24 cellular contexts compared by ENCODE assay signal in genomic region chr19:39817888-39818561, GRCh38. TPM values are rescaled to one million over a fixed set of nuclear protein-coding genes. Genes with fewer than 3 reads are reported as not detected.
DNase-seq lines count a peak whose midpoint lies in the region; ATAC-seq, FAIRE-seq and TF ChIP-seq lines count a peak whose summit lies in the region.
"Had no signal": no experiment of that assay in that cellular context is flagged by ENCODE, and none has a peak within 500 bp of the region (broad histone marks: within the 10 kb centered on the region; RNA-seq: fewer than 3 reads in every experiment).

No MANE protein-coding gene starts in this region.

- H3K4me2 ChIP-seq in astrocyte (ENCODE audit: low read length) (no peak overlapping the region), neural progenitor cell (no peak overlapping the region)
- H3K4me2 ChIP-seq: BLaER1, KMS-11 had no signal

- no peak for ATAC-seq in activated CD8-positive, alpha-beta memory T cell treated with anti-CD3 and anti-CD28 coated beads, Interleukin-2, amount 10 ng/mL, durations not matched to agents 7 days and 5 days
- peak; percentile 29 for ATAC-seq in stimulated activated memory B cell treated with anti-CD40 and anti-IgM and Interleukin-4, amounts not matched to agents 10 μg/mL and 1 μg/mL and 100 μg/mL, for 72 hours
- ATAC-seq in GM21576 (IDR thresholded peaks at IDR 0.05; ENCODE audit: unreplicated experiment), result no peak

- no peaks in the 10 kb centered on the region for H3K27me3 ChIP-seq in astrocyte (ENCODE audit: insufficient read depth, low read length)
- no peaks in the 10 kb centered on the region for H3K27me3 ChIP-seq in neural progenitor cell
- H3K27me3 ChIP-seq in uterus, result no peaks in the 10 kb centered on the region
- H3K27me3 ChIP-seq: BLaER1 had no signal

- no peak overlapping the region for H3K4me3 Mint-ChIP-seq in activated CD8-positive, alpha-beta memory T cell treated with anti-CD3 and anti-CD28 coated beads, Interleukin-2, amount 10 ng/mL, durations not matched to agents 7 days and 5 days
- H3K4me3 Mint-ChIP-seq in astrocyte (ENCODE audit: unreplicated experiment), result no peak overlapping the region
- H3K4me3 Mint-ChIP-seq in neural progenitor cell, result no peak overlapping the region
- H3K4me3 Mint-ChIP-seq in stimulated activated memory B cell treated with anti-CD40 and anti-IgM and Interleukin-4, amounts not matched to agents 10 μg/mL and 1 μg/mL and 100 μg/mL, for 72 hours, result no peak overlapping the region
- no peak overlapping the region for H3K4me3 Mint-ChIP-seq in T-helper 2 cell treated with Interferon-gamma antibody and Interleukin-4, amounts not matched to agents 5 μg/mL and 100 μg/mL, for 36 hours
- H3K4me3 Mint-ChIP-seq: CD4-positive, alpha-beta T cell had no signal

- H3K79me2 ChIP-seq in astrocyte (ENCODE audit: insufficient read depth, low read length) (no peaks in the 10 kb centered on the region), neural progenitor cell (ENCODE audit: low read depth) (no peaks in the 10 kb centered on the region)

- TF ChIP-seq POLR2A in uterus (IDR thresholded peaks at IDR 0.05), result no peak

- CTCF ChIA-PET in activated CD8-positive, alpha-beta memory T cell treated with anti-CD3 and anti-CD28 coated beads, Interleukin-2, amount 10 ng/mL, durations not matched to agents 7 days and 5 days (lab: Charles Lee), result interaction anchor here (0.5 kb wide), 1 partner anchor 833 kb away, joined by 4 read pairs; no protein-coding TSS in a partner anchor

- no peak for FAIRE-seq in astrocyte (lab: Jason Lieb, UNC)

- TF ChIP-seq CTCF in astrocyte (IDR thresholded peaks at IDR 0.05; ENCODE audit: insufficient read depth, low read depth, low read length) (no peak), neural progenitor cell (IDR thresholded peaks at IDR 0.05) (no peak), uterus (IDR thresholded peaks at IDR 0.05) (no peak)

- peaks cover 3% of the 10 kb centered on the region for H3K36me3 Mint-ChIP-seq in activated CD8-positive, alpha-beta memory T cell treated with anti-CD3 and anti-CD28 coated beads, Interleukin-2, amount 10 ng/mL, durations not matched to agents 7 days and 5 days
- H3K36me3 Mint-ChIP-seq in astrocyte (ENCODE audit: low read depth, unreplicated experiment) (peaks cover 6% of the 10 kb centered on the region), neural progenitor cell (peaks cover 6% of the 10 kb centered on the region)
- peaks cover 31% of the 10 kb centered on the region for H3K36me3 Mint-ChIP-seq in stimulated activated memory B cell treated with anti-CD40 and anti-IgM and Interleukin-4, amounts not matched to agents 10 μg/mL and 1 μg/mL and 100 μg/mL, for 72 hours
- peaks cover 1% of the 10 kb centered on the region for H3K36me3 Mint-ChIP-seq in T-helper 2 cell treated with Interferon-gamma antibody and Interleukin-4, amounts not matched to agents 5 μg/mL and 100 μg/mL, for 36 hours (ENCODE audit: low read depth)

- H3K4me3 ChIP-seq in astrocyte (ENCODE audit: insufficient read depth, low read depth, low read length), result no peak overlapping the region
- no peak overlapping the region for H3K4me3 ChIP-seq in neural progenitor cell
- H3K4me3 ChIP-seq in uterus, result no peak overlapping the region
- H3K4me3 ChIP-seq: BLaER1 had no signal

- no peak overlapping the region for H3K9ac ChIP-seq in astrocyte (ENCODE audit: low read length)
- H3K9ac ChIP-seq in neural progenitor cell, result no peak overlapping the region
- H3K9ac ChIP-seq: BLaER1, KMS-11 had no signal

- H3K27ac ChIP-seq in astrocyte (ENCODE audit: low read depth, low read length) (no peak overlapping the region), neural progenitor cell (no peak overlapping the region), uterus (no peak overlapping the region)
- H3K27ac ChIP-seq: 22Rv1, BLaER1, KMS-11 had no signal

- no peak overlapping the region for H3K27ac Mint-ChIP-seq in activated CD8-positive, alpha-beta memory T cell treated with anti-CD3 and anti-CD28 coated beads, Interleukin-2, amount 10 ng/mL, durations not matched to agents 7 days and 5 days
- peak overlapping the region; percentile 58 for H3K27ac Mint-ChIP-seq in astrocyte (ENCODE audit: unreplicated experiment)
- peak overlapping the region; percentile 17 for H3K27ac Mint-ChIP-seq in neural progenitor cell
- H3K27ac Mint-ChIP-seq in stimulated activated memory B cell treated with anti-CD40 and anti-IgM and Interleukin-4, amounts not matched to agents 10 μg/mL and 1 μg/mL and 100 μg/mL, for 72 hours, result peak overlapping the region; percentile 84
- H3K27ac Mint-ChIP-seq in T-helper 2 cell treated with Interferon-gamma antibody and Interleukin-4, amounts not matched to agents 5 μg/mL and 100 μg/mL, for 36 hours, result no peak overlapping the region
- H3K27ac Mint-ChIP-seq: CD4-positive, alpha-beta T cell had no signal

- H3K36me3 ChIP-seq in astrocyte (ENCODE audit: insufficient read depth, low read length) (no peaks in the 10 kb centered on the region), neural progenitor cell (no peaks in the 10 kb centered on the region), uterus (no peaks in the 10 kb centered on the region)

- peak; percentile 46 for DNase-seq in activated CD8-positive, alpha-beta memory T cell treated with anti-CD3 and anti-CD28 coated beads for 24 hours
- no peak for DNase-seq in activated CD8-positive, alpha-beta memory T cell treated with anti-CD3 and anti-CD28 coated beads, Interleukin-2, amount 10 ng/mL, durations not matched to agents 7 days and 5 days
- DNase-seq in astrocyte (ENCODE audit: low read depth), result no peak
- no peak for DNase-seq in neural progenitor cell (ENCODE audit: low spot score)
- no peak for DNase-seq in uterus
- DNase-seq in T-helper 2 cell treated with Interferon-gamma antibody and Interleukin-4, amounts not matched to agents 5 μg/mL and 100 μg/mL, for 36 hours (ENCODE audit: low spot score), result no peak
- DNase-seq: ACHN; COR-L47; DMS79 treated with DMSO at 0.1 percent for 48 hours; IMR-90; NCI-H1105; NCI-H146; NCI-H2029; NCI-H226; NCI-H524; NCI-H774; NK-92 treated with Interleukin-12 subunit alpha and Interleukin-12 subunit beta, amount 100 ng/mL, for 24 hours had no signal

- H3K9me3 Mint-ChIP-seq in activated CD8-positive, alpha-beta memory T cell treated with anti-CD3 and anti-CD28 coated beads, Interleukin-2, amount 10 ng/mL, durations not matched to agents 7 days and 5 days (ENCODE audit: low read depth), result no peaks in the 10 kb centered on the region
- H3K9me3 Mint-ChIP-seq in astrocyte (ENCODE audit: unreplicated experiment) (no peaks in the 10 kb centered on the region), neural progenitor cell (no peaks in the 10 kb centered on the region)
- H3K9me3 Mint-ChIP-seq in stimulated activated memory B cell treated with anti-CD40 and anti-IgM and Interleukin-4, amounts not matched to agents 10 μg/mL and 1 μg/mL and 100 μg/mL, for 72 hours, result no peaks in the 10 kb centered on the region
- H3K9me3 Mint-ChIP-seq in T-helper 2 cell treated with Interferon-gamma antibody and Interleukin-4, amounts not matched to agents 5 μg/mL and 100 μg/mL, for 36 hours, result no peaks in the 10 kb centered on the region
- H3K9me3 Mint-ChIP-seq: CD4-positive, alpha-beta T cell had no signal

- peaks cover 9% of the 10 kb centered on the region for H3K4me1 Mint-ChIP-seq in activated CD8-positive, alpha-beta memory T cell treated with anti-CD3 and anti-CD28 coated beads, Interleukin-2, amount 10 ng/mL, durations not matched to agents 7 days and 5 days
- peaks cover 3% of the 10 kb centered on the region for H3K4me1 Mint-ChIP-seq in astrocyte (ENCODE audit: low read depth, unreplicated experiment)
- no peaks in the 10 kb centered on the region for H3K4me1 Mint-ChIP-seq in neural progenitor cell
- peaks cover 37% of the 10 kb centered on the region for H3K4me1 Mint-ChIP-seq in stimulated activated memory B cell treated with anti-CD40 and anti-IgM and Interleukin-4, amounts not matched to agents 10 μg/mL and 1 μg/mL and 100 μg/mL, for 72 hours
- H3K4me1 Mint-ChIP-seq in T-helper 2 cell treated with Interferon-gamma antibody and Interleukin-4, amounts not matched to agents 5 μg/mL and 100 μg/mL, for 36 hours (ENCODE audit: low read depth), result no peaks in the 10 kb centered on the region

- H3K9me3 ChIP-seq in astrocyte (ENCODE audit: insufficient read depth, low read depth, low read length), result no peaks in the 10 kb centered on the region
- no peaks in the 10 kb centered on the region for H3K9me3 ChIP-seq in neural progenitor cell (ENCODE audit: low read depth)
- no peaks in the 10 kb centered on the region for H3K9me3 ChIP-seq in uterus
- H3K9me3 ChIP-seq: BLaER1 had no signal

- H3F3A ChIP-seq in neural progenitor cell (ENCODE audit: low read depth), result no peaks in the 10 kb centered on the region

- intact Hi-C loops in uterus (cut with DNase I; ENCODE audit: low total_unique reads), result no loop called here

- H4K20me1 ChIP-seq in astrocyte (ENCODE audit: insufficient read depth, low read length) (peaks cover 4% of the 10 kb centered on the region), neural progenitor cell (ENCODE audit: low read depth) (no peaks in the 10 kb centered on the region)
- H4K20me1 ChIP-seq: BLaER1 had no signal

- H3K27me3 Mint-ChIP-seq in activated CD8-positive, alpha-beta memory T cell treated with anti-CD3 and anti-CD28 coated beads, Interleukin-2, amount 10 ng/mL, durations not matched to agents 7 days and 5 days, result no peaks in the 10 kb centered on the region
- no peaks in the 10 kb centered on the region for H3K27me3 Mint-ChIP-seq in astrocyte (ENCODE audit: low read depth, unreplicated experiment)
- H3K27me3 Mint-ChIP-seq in neural progenitor cell (ENCODE audit: insufficient read depth, low read depth), result peaks cover 2% of the 10 kb centered on the region
- no peaks in the 10 kb centered on the region for H3K27me3 Mint-ChIP-seq in stimulated activated memory B cell treated with anti-CD40 and anti-IgM and Interleukin-4, amounts not matched to agents 10 μg/mL and 1 μg/mL and 100 μg/mL, for 72 hours
- no peaks in the 10 kb centered on the region for H3K27me3 Mint-ChIP-seq in T-helper 2 cell treated with Interferon-gamma antibody and Interleukin-4, amounts not matched to agents 5 μg/mL and 100 μg/mL, for 36 hours (ENCODE audit: low read depth)
- H3K27me3 Mint-ChIP-seq: CD4-positive, alpha-beta T cell had no signal

- no peaks in the 10 kb centered on the region for H3K4me1 ChIP-seq in astrocyte (ENCODE audit: insufficient read depth, low read length)
- no peaks in the 10 kb centered on the region for H3K4me1 ChIP-seq in neural progenitor cell
- H3K4me1 ChIP-seq in uterus, result no peaks in the 10 kb centered on the region
- H3K4me1 ChIP-seq: BLaER1 had no signal

- H2AFZ ChIP-seq in astrocyte (ENCODE audit: low read depth, low read length) (no peak overlapping the region), neural progenitor cell (replicated peaks) (no peak overlapping the region)

RNA-seq across cellular contexts. Expression of gene DYRK1B, which starts 15.9 kb away (rescaled TPM):
- 1 to 10 TPM; 7.5 to 7.7 TPM for total RNA-seq in activated CD8-positive, alpha-beta memory T cell treated with anti-CD3 and anti-CD28 coated beads, Interleukin-2, amount 10 ng/mL, durations not matched to agents 7 days and 5 days
- total RNA-seq in astrocyte (25.4 and 31.4 TPM in 2 replicates), neural progenitor cell (ENCODE audit: low replicate concordance) (7.8 and 26.8 TPM in 2 replicates), uterus (10 to 100 TPM in 2 of 4 donors, 1 to 10 TPM in 2; 1.3 to 15.0 (median 10.1) TPM)

RNA-seq across cellular contexts. Expression of gene FBL, which starts 28.2 kb away (rescaled TPM):
- total RNA-seq in activated CD8-positive, alpha-beta memory T cell treated with anti-CD3 and anti-CD28 coated beads, Interleukin-2, amount 10 ng/mL, durations not matched to agents 7 days and 5 days, result 100 to 1,000 TPM; 374 to 453 TPM
- total RNA-seq in astrocyte (109 and 135 TPM in 2 replicates), neural progenitor cell (ENCODE audit: low replicate concordance) (386 and 428 TPM in 2 replicates), uterus (100 to 1,000 TPM in 3 of 4 donors, 10 to 100 TPM in 1; 71.7 to 327 (median 277) TPM)

RNA-seq across cellular contexts. Expression of gene LEUTX, which starts 39.4 kb away (rescaled TPM):
- total RNA-seq in activated CD8-positive, alpha-beta memory T cell treated with anti-CD3 and anti-CD28 coated beads, Interleukin-2, amount 10 ng/mL, durations not matched to agents 7 days and 5 days, result not detected
- total RNA-seq in astrocyte, result not detected in 2 replicates
- not detected in 2 replicates for total RNA-seq in neural progenitor cell (ENCODE audit: low replicate concordance)
- total RNA-seq in uterus, result not detected
- total RNA-seq: CD4-positive, alpha-beta T cell; H4; IMR-90 had no signal

Comparison
In these comparisons a context has a peak if more than half of its experiments do, and no peak if none do; other contexts are left out.
1. H3K27ac Mint-ChIP-seq: peak in astrocyte (single experiment), neural progenitor cell (single experiment) and stimulated activated memory B cell treated with anti-CD40 and anti-IgM and Interleukin-4, amounts not matched to agents 10 μg/mL and 1 μg/mL and 100 μg/mL, for 72 hours (single experiment); none in activated CD8-positive, alpha-beta memory T cell treated with anti-CD3 and anti-CD28 coated beads, Interleukin-2, amount 10 ng/mL, durations not matched to agents 7 days and 5 days (single experiment) and T-helper 2 cell treated with Interferon-gamma antibody and Interleukin-4, amounts not matched to agents 5 μg/mL and 100 μg/mL, for 36 hours (single experiment).